Comparison of ENCODE assay signal across 22 cellular contexts in genomic region chr1:185474440-185475149, GRCh38.
DNase-seq lines count a peak whose midpoint lies in the region; ATAC-seq and TF ChIP-seq lines count a peak whose summit lies in the region.
"Had no signal": no experiment of that assay in that cellular context is flagged by ENCODE, and none has a peak within 500 bp of the region (broad histone marks: within the 10 kb centered on the region; RNA-seq: fewer than 3 reads in every experiment).

No MANE protein-coding gene starts in this region.

- TF ChIP-seq CTCF in psoas muscle (IDR thresholded peaks at IDR 0.05): no peak

- H3K36me3 Mint-ChIP-seq in T-helper 17 cell (ENCODE audit: low read depth) (no peaks in the 10 kb centered on the region), immature natural killer cell (no peaks in the 10 kb centered on the region)

- H3K4me1 ChIP-seq in psoas muscle: no peaks in the 10 kb centered on the region
- H3K4me1 ChIP-seq: ascending aorta, testis had no signal

- peak; percentile 61 for ATAC-seq in T-helper 17 cell
- no peak for ATAC-seq in GM21447 (IDR thresholded peaks at IDR 0.05; ENCODE audit: unreplicated experiment)
- ATAC-seq in psoas muscle: no peak
- ATAC-seq: Right ventricle myocardium inferior, sciatic nerve had no signal

- H3K4me3 ChIP-seq in psoas muscle: no peak overlapping the region
- H3K4me3 ChIP-seq: ascending aorta, testis had no signal

- H3K4me3 Mint-ChIP-seq in T-helper 17 cell (no peak overlapping the region), immature natural killer cell (no peak overlapping the region)
- H3K4me3 Mint-ChIP-seq: neural crest cell had no signal

- no peaks in the 10 kb centered on the region for H3K36me3 ChIP-seq in psoas muscle (ENCODE audit: insufficient read depth in 1 of 2, low read depth in 1 of 2)
- H3K36me3 ChIP-seq: ascending aorta had no signal

- H3K27ac Mint-ChIP-seq in T-helper 17 cell (no peak overlapping the region), immature natural killer cell (peak overlapping the region in 2 of 6 donors; percentile 42 to 78)

- intact Hi-C loops in psoas muscle (cut with DNase I): no loop called here

- H3K4me1 Mint-ChIP-seq in T-helper 17 cell: peaks cover 9% of the 10 kb centered on the region
- H3K4me1 Mint-ChIP-seq in immature natural killer cell: peaks cover 4 to 34% of the 10 kb centered on the region in 2 donors

- H3K9me3 ChIP-seq in T-helper 17 cell (ENCODE audit: control insufficient read depth, low read length, poor library complexity, severe bottlenecking) (no peaks in the 10 kb centered on the region), psoas muscle (no peaks in the 10 kb centered on the region)
- H3K9me3 ChIP-seq: ascending aorta, testis had no signal

- peaks cover 0 to 1% (median 0%) of the 10 kb centered on the region in 6 donors for H3K9me3 Mint-ChIP-seq in immature natural killer cell

- H3K27ac ChIP-seq in psoas muscle: no peak overlapping the region
- H3K27ac ChIP-seq: ascending aorta, testis had no signal

- 87 to 92% (median 91%) methylated on average over 2 of the region's 2 CpGs for WGBS in psoas muscle, 3 donors

- DNase-seq in stimulated activated CD4-positive, alpha-beta T cell treated with anti-CD3 and anti-CD28 coated beads, Interleukin-1b, Interleukin-23, amount 100 ng/mL, for 48 hours: peak; percentile 4
- DNase-seq in stimulated activated CD4-positive, alpha-beta T cell treated with anti-CD3 and anti-CD28 coated beads, Interleukin-12 subunit alpha, Interleukin-12 subunit beta, amount 100 ng/mL, for 4 hours: no peak
- DNase-seq in T-helper 17 cell: no peak
- DNase-seq in immature natural killer cell: peak; percentile 10 to 31 (median 27)
- DNase-seq in CD1c-positive myeloid dendritic cell (ENCODE audit: extremely low spot score): no peak
- DNase-seq in psoas muscle: no peak
- DNase-seq: activated CD4-positive, CD25-positive, alpha-beta regulatory T cell; activated CD8-positive, alpha-beta memory T cell treated with anti-CD3 and anti-CD28 coated beads, Interleukin-2, amount 50 U/mL, for 4 hours; activated gamma-delta T cell treated with Interleukin-2 at 50 U/mL for 16 hours; DMS79; foreskin fibroblast; GOT3; hippocampal formation; NCI-H1092; NCI-H1930; NCI-H774; testis had no signal

- no peaks in the 10 kb centered on the region for H3K27me3 Mint-ChIP-seq in T-helper 17 cell
- peaks cover 0 to 4% (median 0%) of the 10 kb centered on the region in 3 donors for H3K27me3 Mint-ChIP-seq in immature natural killer cell (ENCODE audit: low read depth in 3 of 3)

- H3K27me3 ChIP-seq in psoas muscle (ENCODE audit: insufficient read depth in 3 of 3, low read length in 2 of 3): no peaks in the 10 kb centered on the region
- H3K27me3 ChIP-seq: ascending aorta, testis had no signal

Comparison
In these comparisons a context has a peak if more than half of its experiments do, and no peak if none do; other contexts are left out.
1. DNase-seq: peak in stimulated activated CD4-positive, alpha-beta T cell treated with anti-CD3 and anti-CD28 coated beads, Interleukin-1b, Interleukin-23, amount 100 ng/mL, for 48 hours (single experiment) and immature natural killer cell (3 of 3); none in stimulated activated CD4-positive, alpha-beta T cell treated with anti-CD3 and anti-CD28 coated beads, Interleukin-12 subunit alpha, Interleukin-12 subunit beta, amount 100 ng/mL, for 4 hours (single experiment), T-helper 17 cell (0 of 3), CD1c-positive myeloid dendritic cell (single experiment) and psoas muscle (0 of 2).